ENCODE assay signal across 10 cellular contexts in the genomic region with DNA sequence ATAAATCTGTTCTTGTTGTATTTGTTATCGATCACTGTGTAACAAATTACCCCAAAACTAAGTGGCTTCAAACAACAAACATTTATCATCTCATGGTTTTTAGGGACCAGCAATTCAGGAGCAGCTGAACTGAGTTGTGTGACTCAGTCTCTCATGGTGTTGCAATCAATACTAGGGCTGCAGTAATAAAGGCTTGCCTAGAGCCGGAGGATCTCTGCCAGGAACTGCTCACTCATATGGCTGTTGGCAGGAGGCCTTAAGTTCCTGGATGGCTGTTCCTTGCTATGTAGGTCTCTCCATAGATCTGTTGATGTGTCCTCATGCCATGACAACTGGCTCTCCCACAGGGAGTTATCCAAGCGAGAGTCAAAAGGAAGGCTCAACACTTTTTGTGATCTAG. TPM values are rescaled to one million over a fixed set of nuclear protein-coding genes. Genes with fewer than 3 reads are reported as not detected.
DNase-seq lines count a peak whose midpoint lies in the region; ATAC-seq, FAIRE-seq and TF ChIP-seq lines count a peak whose summit lies in the region.
"Had no signal": no experiment of that assay in that cellular context is flagged by ENCODE, and none has a peak within 500 bp of the region (broad histone marks: within the 10 kb centered on the region; RNA-seq: fewer than 3 reads in every experiment).

No MANE protein-coding gene starts in this region.

- H3K36me3 ChIP-seq in right atrium auricular region: no peaks in the 10 kb centered on the region

- no peak for TF ChIP-seq CTCF in right atrium auricular region (IDR thresholded peaks at IDR 0.05)

- no peaks in the 10 kb centered on the region for H3K27me3 ChIP-seq in right atrium auricular region

- intact Hi-C loops in left ventricle myocardium superior (cut with micrococcal nuclease): no loop called here

- ATAC-seq in left ventricle myocardium superior (no peak), GM21367 (IDR thresholded peaks at IDR 0.05; ENCODE audit: unreplicated experiment) (no peak)

- H3K27ac ChIP-seq in right atrium auricular region: no peak overlapping the region

- H3K4me1 ChIP-seq in right atrium auricular region: peaks cover 0 to 7% of the 10 kb centered on the region in 2 donors

- no peak for FAIRE-seq in urothelium cell line (lab: Jason Lieb, UNC)

- DNase-seq in right atrium auricular region (ENCODE audit: low spot score) (peak; percentile 64), left ventricle myocardium superior (no peak), T1000 (lab: John Stamatoyannopoulos, UW) (peak; percentile 48), fibroblast of the conjunctiva (ENCODE audit: low read depth) (peak; percentile 98), urothelium cell line (ENCODE audit: low spot score) (peak; percentile 40), HT-29 (ENCODE audit: low spot score) (no peak), NCI-H1436 (lab: John Stamatoyannopoulos, UW) (no peak)
- DNase-seq: C1 segment of cervical spinal cord, midbrain had no signal

- H3K4me3 ChIP-seq in right atrium auricular region: no peak overlapping the region

- H3K9me3 ChIP-seq in right atrium auricular region: no peaks in the 10 kb centered on the region

RNA-seq across cellular contexts. Expression of gene PSMC6, which starts 3.8 kb away (rescaled TPM):
- 10 to 100 TPM; 60.1 to 77.4 TPM for total RNA-seq in right atrium auricular region
- total RNA-seq in left ventricle myocardium superior: 75.2 TPM
- 52.1 and 56.2 TPM in 2 replicates for total RNA-seq in HT-29 (2014; rRNA removed; shearing (Covaris generic))

RNA-seq across cellular contexts. Expression of gene ERO1A, which starts 7.9 kb away (rescaled TPM):
- total RNA-seq in right atrium auricular region (10 to 100 TPM; 11.3 to 12.2 TPM), left ventricle myocardium superior (14.1 TPM)
- 58.8 and 62.2 TPM in 2 replicates for total RNA-seq in HT-29 (2014; rRNA removed; shearing (Covaris generic))

RNA-seq across cellular contexts. Expression of gene STYX, which starts 26.7 kb away (rescaled TPM):
- total RNA-seq in right atrium auricular region (10 to 100 TPM in 1 of 2 donors, 1 to 10 TPM in 1; 8.7 to 16.0 TPM), left ventricle myocardium superior (14.1 TPM)
- 2.8 and 3.1 TPM in 2 replicates for total RNA-seq in HT-29 (2014; rRNA removed; shearing (Covaris generic))

Comparison
In these comparisons a context has a peak if more than half of its experiments do, and no peak if none do; other contexts are left out.
1. DNase-seq: peak in right atrium auricular region (single experiment), T1000 (single experiment), fibroblast of the conjunctiva (single experiment) and urothelium cell line (single experiment); none in left ventricle myocardium superior (single experiment), HT-29 (single experiment) and NCI-H1436 (single experiment).